ENCODE assay signal across 16 cellular contexts in genomic region chr15:89402406-89402805, GRCh38.
"Had no signal": no experiment of that assay in that cellular context is flagged by ENCODE, and none has a peak within 500 bp of the region (broad histone marks: within the 10 kb centered on the region; RNA-seq: fewer than 3 reads in every experiment).

No MANE protein-coding gene starts in this region.

- H3K9me3 ChIP-seq: body of pancreas, gastrocnemius medialis, left ventricle myocardium inferior, tibial nerve had no signal

- FAIRE-seq: urothelium cell line had no signal

- H3K4me3 ChIP-seq: body of pancreas, gastrocnemius medialis, left ventricle myocardium inferior, tibial nerve had no signal

- ATAC-seq: activated T-cell treated with anti-CD3 and anti-CD28 coated beads, Interleukin-2, amount 50 U/mL, for 72 hours; body of pancreas; gastrocnemius medialis; natural killer cell had no signal

- H3K36me3 ChIP-seq: gastrocnemius medialis, left ventricle myocardium inferior, tibial nerve had no signal

- DNase-seq: activated CD4-positive, alpha-beta memory T cell treated with anti-CD3 and anti-CD28 coated beads, Interleukin-2, amount 10 ng/mL, durations not matched to agents 7 days and 5 days; activated CD4-positive, alpha-beta T cell treated with anti-CD3 and anti-CD28 coated beads for 48 hours; activated effector memory CD4-positive, alpha-beta T cell treated with Interleukin-2 at 50 U/mL for 16 hours; activated naive CD8-positive, alpha-beta T cell treated with anti-CD3 and anti-CD28 coated beads, Interleukin-2, amount 10 ng/mL, durations not matched to agents 7 days and 5 days; activated T-cell treated with anti-CD3 and anti-CD28 coated beads, Interleukin-2, amount 50 U/mL, for 72 hours; body of pancreas; dermis blood vessel endothelial cell; effector memory CD4-positive, alpha-beta T cell; gastrocnemius medialis; hippocampal formation; kidney glomerular epithelial cell; left ventricle myocardium inferior; natural killer cell; stimulated activated CD4-positive, alpha-beta T cell treated with anti-CD3 and anti-CD28 coated beads, Interleukin-12 subunit alpha, Interleukin-12 subunit beta, amount 100 ng/mL, for 4 hours had no signal

- H3K27ac ChIP-seq: body of pancreas, gastrocnemius medialis, left ventricle myocardium inferior, tibial nerve had no signal
